7 cellular contexts compared by ENCODE assay signal in the genomic region with DNA sequence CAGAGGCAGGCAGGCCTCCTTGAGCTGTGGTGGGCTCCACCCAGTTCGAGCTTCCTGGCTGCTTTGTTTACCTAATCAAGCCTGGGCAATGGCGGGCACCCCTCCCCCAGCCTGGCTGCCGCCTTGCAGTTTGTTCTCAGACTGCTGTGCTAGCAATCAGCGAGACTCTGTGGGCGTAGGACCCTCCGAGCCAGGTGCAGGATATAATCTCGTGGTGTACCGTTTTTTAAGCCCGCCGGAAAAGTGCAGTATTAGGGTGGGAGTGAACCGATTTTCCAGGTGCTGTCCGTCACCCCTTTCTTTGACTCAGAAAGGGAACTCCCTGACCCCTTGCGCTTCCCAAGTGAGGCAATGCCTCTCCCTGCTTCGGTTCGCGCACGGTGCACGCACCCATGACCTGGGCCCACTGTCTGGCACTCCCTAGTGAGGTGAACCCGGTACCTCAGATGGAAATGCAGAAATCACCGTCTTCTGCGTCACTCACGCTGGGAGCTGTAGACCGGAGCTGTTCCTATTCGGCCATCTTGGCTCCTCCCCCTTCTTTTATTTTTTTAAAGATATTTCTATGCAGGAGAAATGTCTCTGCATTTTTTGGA.
DNase-seq lines count a peak whose midpoint lies in the region; ATAC-seq and TF ChIP-seq lines count a peak whose summit lies in the region.
"Not testable (repeated sequence)": the region's sequence is repeated elsewhere in the genome, so short reads cannot be mapped to it uniquely, and the experiment has no call there.

No MANE protein-coding gene starts in this region.

- ATAC-seq in GM18861 (IDR thresholded peaks at IDR 0.05; ENCODE audit: unreplicated experiment) = peak; percentile 18
- ATAC-seq in activated B cell treated with CpG ODN at 0.5 μM for 24 hours (ENCODE audit: low read depth) = not testable (repeated sequence)

- not testable (repeated sequence) for H4K20me1 ChIP-seq in Karpas-422 (ENCODE audit: insufficient read depth, low read depth, low read length); smooth muscle cell (ENCODE audit: low read depth)

- H3K4me1 Mint-ChIP-seq in activated B cell treated with CpG ODN at 0.5 μM for 24 hours = not testable (repeated sequence)

- peak overlapping the region; percentile 57 for H3K4me2 ChIP-seq in Karpas-422 (ENCODE audit: low read depth, low read length, poor library complexity, severe bottlenecking)
- H3K4me2 ChIP-seq in smooth muscle cell = peak overlapping the region; percentile 12

- H3F3A ChIP-seq in smooth muscle cell (ENCODE audit: low read depth) = not testable (repeated sequence)

- not testable (repeated sequence) for H3K36me3 ChIP-seq in Karpas-422 (ENCODE audit: insufficient read depth, low read length); iPS-18a (ENCODE audit: control insufficient read depth, low read depth, low read length); smooth muscle cell (ENCODE audit: low read depth)

- peak overlapping the region; percentile 38; the same call in 1 of the 2 replicates for H2AFZ ChIP-seq in Karpas-422 (ENCODE audit: low read length)
- H2AFZ ChIP-seq in smooth muscle cell (ENCODE audit: low read depth) = not testable (repeated sequence)

- 71% methylated on average over 23 of the region's 24 CpGs for WGBS in smooth muscle cell (ENCODE audit: low lambda C conversion rate)

- CTCF ChIA-PET in activated B cell treated with CpG ODN at 0.5 μM for 24 hours (lab: Charles Lee) = not testable (repeated sequence)

- intact Hi-C loops in activated B cell treated with CpG ODN at 0.5 μM for 24 hours (cut with micrococcal nuclease) = not testable (repeated sequence)

- DNase-seq in Karpas-422; activated B cell treated with CpG ODN at 0.5 μM for 24 hours; smooth muscle cell (lab: John Stamatoyannopoulos, UW; ENCODE audit: unreplicated experiment): not testable (repeated sequence)
- peak; percentile 27 to 31 for DNase-seq in activated T-cell treated with anti-CD3 and anti-CD28 coated beads, Interleukin-2, amount 50 U/mL, for 48 hours
- DNase-seq in central memory CD4-positive, alpha-beta T cell = peak; percentile 58

- peak overlapping the region; percentile 32 for H3K4me3 Mint-ChIP-seq in activated B cell treated with CpG ODN at 0.5 μM for 24 hours

- H3K27ac Mint-ChIP-seq in activated B cell treated with CpG ODN at 0.5 μM for 24 hours = not testable (repeated sequence)

- H3K9me3 Mint-ChIP-seq in activated B cell treated with CpG ODN at 0.5 μM for 24 hours = not testable (repeated sequence)

- H3K27me3 ChIP-seq in Karpas-422 (ENCODE audit: low read length); iPS-18a (ENCODE audit: control insufficient read depth, insufficient read depth, low read length); smooth muscle cell (ENCODE audit: low read depth): not testable (repeated sequence)

- not testable (repeated sequence) for H3K36me3 Mint-ChIP-seq in activated B cell treated with CpG ODN at 0.5 μM for 24 hours (ENCODE audit: low read depth)

- POLR2A ChIA-PET in activated B cell treated with CpG ODN at 0.5 μM for 24 hours (lab: Charles Lee) = not testable (repeated sequence)

- peak overlapping the region; percentile 45 for H3K9ac ChIP-seq in Karpas-422 (ENCODE audit: low read length)
- not testable (repeated sequence) for H3K9ac ChIP-seq in iPS-18a (ENCODE audit: low read length); smooth muscle cell (ENCODE audit: low read depth)

- peak overlapping the region; percentile 36; the same call in 1 of the 2 replicates for H3K4me3 ChIP-seq in Karpas-422 (ENCODE audit: low read length)
- H3K4me3 ChIP-seq in iPS-18a (ENCODE audit: low read length) = peak overlapping the region; percentile 9
- not testable (repeated sequence) for H3K4me3 ChIP-seq in smooth muscle cell

- not testable (repeated sequence) for H3K27me3 Mint-ChIP-seq in activated B cell treated with CpG ODN at 0.5 μM for 24 hours

- peak overlapping the region; percentile 53; the same call in 1 of the 2 replicates for H3K27ac ChIP-seq in Karpas-422 (ENCODE audit: low read length)
- H3K27ac ChIP-seq in iPS-18a (ENCODE audit: low read length); smooth muscle cell (ENCODE audit: low read depth): not testable (repeated sequence)

- not testable (repeated sequence) for H3K9me2 ChIP-seq in Karpas-422 (replicated peaks; ENCODE audit: insufficient read depth, low read length)

- H3K4me1 ChIP-seq in Karpas-422 (ENCODE audit: low read length); iPS-18a (ENCODE audit: control insufficient read depth, low read depth, low read length); smooth muscle cell (ENCODE audit: low read depth): not testable (repeated sequence)

- H3K9me3 ChIP-seq in Karpas-422 (ENCODE audit: low read length); iPS-18a (ENCODE audit: control insufficient read depth, low read depth, low read length); smooth muscle cell (replicated peaks; ENCODE audit: low read depth): not testable (repeated sequence)

- H3K79me2 ChIP-seq in Karpas-422 (ENCODE audit: low read length); smooth muscle cell (ENCODE audit: low read depth): not testable (repeated sequence)

- TF ChIP-seq CTCF in activated B cell treated with CpG ODN at 0.5 μM for 24 hours (IDR thresholded peaks at IDR 0.05); smooth muscle cell (IDR thresholded peaks at IDR 0.05; ENCODE audit: borderline replicate concordance, insufficient read depth, poor library complexity, severe bottlenecking): not testable (repeated sequence)
